8 cellular contexts compared by ENCODE assay signal in the genomic region with DNA sequence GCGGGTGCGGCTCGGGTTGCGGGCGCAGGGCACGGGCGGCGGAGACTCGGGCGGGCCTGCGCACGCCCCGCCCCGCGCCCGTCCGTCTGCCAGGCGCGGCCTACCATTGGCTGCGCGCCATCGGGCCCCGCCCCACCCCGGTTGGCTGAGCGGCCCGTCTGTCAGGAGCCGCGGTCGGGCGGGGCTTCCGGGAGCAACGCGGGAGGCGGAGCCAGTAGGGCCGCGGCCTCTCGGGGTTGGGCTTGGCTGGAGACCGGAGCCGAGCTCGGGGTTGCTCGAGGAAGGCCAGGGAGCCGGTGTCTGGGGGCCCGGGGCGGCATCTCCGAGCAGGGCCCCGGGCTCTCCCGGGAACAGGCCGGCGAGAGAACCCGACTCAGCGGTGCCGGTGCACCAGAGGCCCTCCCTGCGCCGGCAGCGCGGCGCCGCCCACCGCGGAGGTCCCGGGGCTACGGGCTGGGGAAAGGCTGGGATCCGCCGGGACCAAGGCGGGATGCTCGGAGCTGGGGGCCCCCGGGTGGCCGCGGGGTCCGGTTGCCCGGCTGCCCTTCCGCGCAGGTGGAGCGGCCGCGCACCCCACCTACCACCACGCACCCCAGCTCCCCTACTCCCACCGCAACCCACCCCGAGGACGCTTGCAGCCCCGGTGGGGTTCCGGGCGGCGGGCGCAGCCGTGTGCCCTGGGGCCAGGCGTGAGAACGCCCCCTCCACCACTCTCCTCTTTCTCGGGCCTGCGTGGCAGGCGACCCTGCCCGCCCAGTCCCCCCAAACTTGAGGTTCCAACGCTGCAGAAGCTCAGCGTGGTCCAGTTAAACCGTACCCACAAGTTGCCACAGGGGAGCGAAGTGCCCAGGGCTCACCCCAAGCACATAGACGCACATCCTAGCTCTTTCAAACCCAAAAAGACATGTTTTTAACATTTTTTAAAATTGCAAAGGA. TPM values are rescaled to one million over a fixed set of nuclear protein-coding genes. Genes with fewer than 3 reads are reported as not detected.
A peak's percentile ranks its signal among the peaks of the same experiment; 100 is the strongest.
DNase-seq lines count a peak whose midpoint lies in the region; ATAC-seq and TF ChIP-seq lines count a peak whose summit lies in the region.

Gene HRAS, minus strand, starts transcription at position 58 of the 936 bp plus-strand sequence.

- ATAC-seq in GM19025 (IDR thresholded peaks at IDR 0.05; ENCODE audit: low read depth, unreplicated experiment) (peak; percentile 69), HG03342 (IDR thresholded peaks at IDR 0.05; ENCODE audit: unreplicated experiment) (peak; percentile 69)

- H3K36me3 ChIP-seq in kidney epithelial cell (ENCODE audit: control insufficient read depth, insufficient read depth, low read length), result no peaks in the 10 kb centered on the region

- DNase-seq in AG08396 (ENCODE audit: low spot score), result peak; percentile 100
- DNase-seq in NCI-H446 (lab: John Stamatoyannopoulos, UW), result peak; percentile 92 to 98
- DNase-seq in activated CD4-positive, CD25-positive, alpha-beta regulatory T cell treated with anti-CD3 and anti-CD28 coated beads, Interleukin-2, amount 50 U/mL, for 72 hours, result peak; percentile 98
- DNase-seq in cerebellar cortex (ENCODE audit: low spot score), result peak; percentile 93
- peak; percentile 51 for DNase-seq in kidney epithelial cell (ENCODE audit: low read depth)
- DNase-seq in stimulated activated CD4-positive, alpha-beta T cell treated with anti-CD3 and anti-CD28 coated beads, Interleukin-15, amount 100 ng/mL, for 24 hours, result peak; percentile 97

- H3K4me3 ChIP-seq in kidney epithelial cell (ENCODE audit: low read depth, low read length), result peak within 1 kb of the TSS; percentile 64

- no peak for TF ChIP-seq CTCF in kidney epithelial cell (IDR thresholded peaks at IDR 0.05; ENCODE audit: insufficient read depth, low read length, poor library complexity, severe bottlenecking)

- no peaks in the 10 kb centered on the region for H3K27me3 ChIP-seq in kidney epithelial cell (ENCODE audit: control insufficient read depth, insufficient read depth, low read length)

RNA-seq across cellular contexts. Expression of gene HRAS, which starts in this region (rescaled TPM):
- total RNA-seq in kidney epithelial cell, result 83.7 and 96.1 TPM in 2 replicates

Comparison
In these comparisons a context has a peak if more than half of its experiments do, and no peak if none do; other contexts are left out.
1. Peak in every context shown above with its lines: DNase-seq, ATAC-seq and H3K4me3 ChIP-seq.